ENCODE assay signal across 3 cellular contexts in the genomic region with DNA sequence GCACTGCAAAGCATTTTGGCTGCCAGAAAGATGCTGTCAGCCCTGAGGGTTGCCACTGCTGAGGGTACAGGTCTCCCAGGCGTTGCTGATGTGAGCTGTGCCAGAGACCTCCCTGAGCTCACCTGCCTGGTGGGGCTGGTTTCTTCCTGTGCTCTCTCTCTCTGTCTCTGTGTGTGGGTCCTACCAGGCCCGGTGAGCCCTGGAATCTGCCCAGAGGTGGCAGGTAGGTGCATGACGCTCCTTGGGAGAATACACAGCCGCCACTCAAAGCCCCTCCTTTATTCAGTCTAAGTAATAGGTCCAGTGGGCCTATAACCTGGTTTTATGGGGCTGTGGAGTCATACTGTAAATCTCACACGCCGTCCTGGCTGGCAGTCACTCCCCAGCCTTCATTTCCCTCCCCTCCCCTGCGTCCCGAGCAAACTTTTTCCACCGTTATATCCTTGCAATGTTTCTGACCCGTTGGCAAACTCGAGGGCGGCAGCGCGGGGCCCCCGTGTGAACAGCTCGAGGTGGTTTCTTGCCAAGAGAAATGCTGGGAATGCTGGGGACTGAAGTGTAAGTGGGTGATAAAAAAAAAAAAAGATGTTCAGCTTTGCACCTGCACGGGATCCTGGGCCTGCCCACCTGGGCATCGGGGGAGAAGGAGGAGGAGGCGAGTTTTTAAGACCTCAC.
TF ChIP-seq lines count a peak whose summit lies in the region.

No MANE protein-coding gene starts in this region.

TF ChIP-seq in HEK293T, 16 proteins besides CTCF, POLR2A, EP300 and RAD21 (continued from another document):
- TF ChIP-seq CTBP1 (IDR thresholded peaks at IDR 0.05; ENCODE audit: borderline replicate concordance), result no peak

TF ChIP-seq in WTC11, 78 proteins besides CTCF, POLR2A, EP300 and RAD21 (continued from another document):
- TF ChIP-seq E2F1 (CRISPR knock-in tag; IDR thresholded peaks at IDR 0.05) (no peak), ERG (CRISPR knock-in tag; IDR thresholded peaks at IDR 0.05) (no peak), RELA (CRISPR knock-in tag; IDR thresholded peaks at IDR 0.05; ENCODE audit: borderline replicate concordance) (no peak), CBFB (CRISPR knock-in tag; IDR thresholded peaks at IDR 0.05; ENCODE audit: low read depth) (no peak), CREM (CRISPR knock-in tag; IDR thresholded peaks at IDR 0.05) (no peak), IRF1 (CRISPR knock-in tag; IDR thresholded peaks at IDR 0.05) (no peak), ZNF232 (CRISPR knock-in tag; IDR thresholded peaks at IDR 0.05) (no peak), TP53 (CRISPR knock-in tag; IDR thresholded peaks at IDR 0.05) (no peak), FOXJ3 (CRISPR knock-in tag; IDR thresholded peaks at IDR 0.05; ENCODE audit: borderline replicate concordance) (no peak)
- TF ChIP-seq, protein P1, sequence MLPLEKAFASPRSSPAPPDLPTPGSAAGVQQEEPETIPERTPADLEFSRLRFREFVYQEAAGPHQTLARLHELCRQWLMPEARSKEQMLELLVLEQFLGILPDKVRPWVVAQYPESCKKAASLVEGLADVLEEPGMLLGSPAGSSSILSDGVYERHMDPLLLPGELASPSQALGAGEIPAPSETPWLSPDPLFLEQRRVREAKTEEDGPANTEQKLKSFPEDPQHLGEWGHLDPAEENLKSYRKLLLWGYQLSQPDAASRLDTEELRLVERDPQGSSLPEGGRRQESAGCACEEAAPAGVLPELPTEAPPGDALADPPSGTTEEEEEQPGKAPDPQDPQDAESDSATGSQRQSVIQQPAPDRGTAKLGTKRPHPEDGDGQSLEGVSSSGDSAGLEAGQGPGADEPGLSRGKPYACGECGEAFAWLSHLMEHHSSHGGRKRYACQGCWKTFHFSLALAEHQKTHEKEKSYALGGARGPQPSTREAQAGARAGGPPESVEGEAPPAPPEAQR (CRISPR knock-in tag; IDR thresholded peaks at IDR 0.05), result no peak
- TF ChIP-seq, protein P2, sequence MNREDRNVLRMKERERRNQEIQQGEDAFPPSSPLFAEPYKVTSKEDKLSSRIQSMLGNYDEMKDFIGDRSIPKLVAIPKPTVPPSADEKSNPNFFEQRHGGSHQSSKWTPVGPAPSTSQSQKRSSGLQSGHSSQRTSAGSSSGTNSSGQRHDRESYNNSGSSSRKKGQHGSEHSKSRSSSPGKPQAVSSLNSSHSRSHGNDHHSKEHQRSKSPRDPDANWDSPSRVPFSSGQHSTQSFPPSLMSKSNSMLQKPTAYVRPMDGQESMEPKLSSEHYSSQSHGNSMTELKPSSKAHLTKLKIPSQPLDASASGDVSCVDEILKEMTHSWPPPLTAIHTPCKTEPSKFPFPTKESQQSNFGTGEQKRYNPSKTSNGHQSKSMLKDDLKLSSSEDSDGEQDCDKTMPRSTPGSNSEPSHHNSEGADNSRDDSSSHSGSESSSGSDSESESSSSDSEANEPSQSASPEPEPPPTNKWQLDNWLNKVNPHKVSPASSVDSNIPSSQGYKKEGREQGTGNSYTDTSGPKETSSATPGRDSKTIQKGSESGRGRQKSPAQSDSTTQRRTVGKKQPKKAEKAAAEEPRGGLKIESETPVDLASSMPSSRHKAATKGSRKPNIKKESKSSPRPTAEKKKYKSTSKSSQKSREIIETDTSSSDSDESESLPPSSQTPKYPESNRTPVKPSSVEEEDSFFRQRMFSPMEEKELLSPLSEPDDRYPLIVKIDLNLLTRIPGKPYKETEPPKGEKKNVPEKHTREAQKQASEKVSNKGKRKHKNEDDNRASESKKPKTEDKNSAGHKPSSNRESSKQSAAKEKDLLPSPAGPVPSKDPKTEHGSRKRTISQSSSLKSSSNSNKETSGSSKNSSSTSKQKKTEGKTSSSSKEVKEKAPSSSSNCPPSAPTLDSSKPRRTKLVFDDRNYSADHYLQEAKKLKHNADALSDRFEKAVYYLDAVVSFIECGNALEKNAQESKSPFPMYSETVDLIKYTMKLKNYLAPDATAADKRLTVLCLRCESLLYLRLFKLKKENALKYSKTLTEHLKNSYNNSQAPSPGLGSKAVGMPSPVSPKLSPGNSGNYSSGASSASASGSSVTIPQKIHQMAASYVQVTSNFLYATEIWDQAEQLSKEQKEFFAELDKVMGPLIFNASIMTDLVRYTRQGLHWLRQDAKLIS (CRISPR knock-in tag; IDR thresholded peaks at IDR 0.05; ENCODE audit: borderline replicate concordance), result no peak
- TF ChIP-seq, protein P3, sequence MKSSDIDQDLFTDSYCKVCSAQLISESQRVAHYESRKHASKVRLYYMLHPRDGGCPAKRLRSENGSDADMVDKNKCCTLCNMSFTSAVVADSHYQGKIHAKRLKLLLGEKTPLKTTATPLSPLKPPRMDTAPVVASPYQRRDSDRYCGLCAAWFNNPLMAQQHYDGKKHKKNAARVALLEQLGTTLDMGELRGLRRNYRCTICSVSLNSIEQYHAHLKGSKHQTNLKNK (CRISPR knock-in tag; IDR thresholded peaks at IDR 0.05), result no peak
- TF ChIP-seq, protein P4, sequence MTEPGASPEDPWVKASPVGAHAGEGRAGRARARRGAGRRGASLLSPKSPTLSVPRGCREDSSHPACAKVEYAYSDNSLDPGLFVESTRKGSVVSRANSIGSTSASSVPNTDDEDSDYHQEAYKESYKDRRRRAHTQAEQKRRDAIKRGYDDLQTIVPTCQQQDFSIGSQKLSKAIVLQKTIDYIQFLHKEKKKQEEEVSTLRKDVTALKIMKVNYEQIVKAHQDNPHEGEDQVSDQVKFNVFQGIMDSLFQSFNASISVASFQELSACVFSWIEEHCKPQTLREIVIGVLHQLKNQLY (CRISPR knock-in tag; IDR thresholded peaks at IDR 0.05), result no peak

TF ChIP-seq in HepG2, 621 proteins besides CTCF, POLR2A, EP300 and RAD21:
- TF ChIP-seq NFAT5 (CRISPR knock-in tag; IDR thresholded peaks at IDR 0.05) (no peak), ZFP90 (CRISPR knock-in tag; IDR thresholded peaks at IDR 0.05; ENCODE audit: borderline replicate concordance) (no peak), ZSCAN9 (CRISPR knock-in tag; IDR thresholded peaks at IDR 0.05; ENCODE audit: borderline replicate concordance) (no peak), ATF3 (CRISPR knock-in tag; IDR thresholded peaks at IDR 0.05) (no peak), SSRP1 (CRISPR knock-in tag; IDR thresholded peaks at IDR 0.05) (no peak), ZMAT3 (CRISPR knock-in tag; conservative IDR thresholded peaks at IDR 0.05) (no peak), ZMYM2 (CRISPR knock-in tag; IDR thresholded peaks at IDR 0.05) (no peak), SALL1 (CRISPR knock-in tag; IDR thresholded peaks at IDR 0.05) (no peak), ZNF543 (CRISPR knock-in tag; IDR thresholded peaks at IDR 0.05) (no peak), ZNF264 (CRISPR knock-in tag; IDR thresholded peaks at IDR 0.05) (no peak)
- TF ChIP-seq, protein P5, sequence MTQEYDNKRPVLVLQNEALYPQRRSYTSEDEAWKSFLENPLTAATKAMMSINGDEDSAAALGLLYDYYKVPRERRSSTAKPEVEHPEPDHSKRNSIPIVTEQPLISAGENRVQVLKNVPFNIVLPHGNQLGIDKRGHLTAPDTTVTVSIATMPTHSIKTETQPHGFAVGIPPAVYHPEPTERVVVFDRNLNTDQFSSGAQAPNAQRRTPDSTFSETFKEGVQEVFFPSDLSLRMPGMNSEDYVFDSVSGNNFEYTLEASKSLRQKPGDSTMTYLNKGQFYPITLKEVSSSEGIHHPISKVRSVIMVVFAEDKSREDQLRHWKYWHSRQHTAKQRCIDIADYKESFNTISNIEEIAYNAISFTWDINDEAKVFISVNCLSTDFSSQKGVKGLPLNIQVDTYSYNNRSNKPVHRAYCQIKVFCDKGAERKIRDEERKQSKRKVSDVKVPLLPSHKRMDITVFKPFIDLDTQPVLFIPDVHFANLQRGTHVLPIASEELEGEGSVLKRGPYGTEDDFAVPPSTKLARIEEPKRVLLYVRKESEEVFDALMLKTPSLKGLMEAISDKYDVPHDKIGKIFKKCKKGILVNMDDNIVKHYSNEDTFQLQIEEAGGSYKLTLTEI (CRISPR knock-in tag; conservative IDR thresholded peaks at IDR 0.05), result no peak
TF ChIP-seq in HepG2: peak in this region for 0.
